1 cellular context compared by ENCODE assay signal in the genomic region with DNA sequence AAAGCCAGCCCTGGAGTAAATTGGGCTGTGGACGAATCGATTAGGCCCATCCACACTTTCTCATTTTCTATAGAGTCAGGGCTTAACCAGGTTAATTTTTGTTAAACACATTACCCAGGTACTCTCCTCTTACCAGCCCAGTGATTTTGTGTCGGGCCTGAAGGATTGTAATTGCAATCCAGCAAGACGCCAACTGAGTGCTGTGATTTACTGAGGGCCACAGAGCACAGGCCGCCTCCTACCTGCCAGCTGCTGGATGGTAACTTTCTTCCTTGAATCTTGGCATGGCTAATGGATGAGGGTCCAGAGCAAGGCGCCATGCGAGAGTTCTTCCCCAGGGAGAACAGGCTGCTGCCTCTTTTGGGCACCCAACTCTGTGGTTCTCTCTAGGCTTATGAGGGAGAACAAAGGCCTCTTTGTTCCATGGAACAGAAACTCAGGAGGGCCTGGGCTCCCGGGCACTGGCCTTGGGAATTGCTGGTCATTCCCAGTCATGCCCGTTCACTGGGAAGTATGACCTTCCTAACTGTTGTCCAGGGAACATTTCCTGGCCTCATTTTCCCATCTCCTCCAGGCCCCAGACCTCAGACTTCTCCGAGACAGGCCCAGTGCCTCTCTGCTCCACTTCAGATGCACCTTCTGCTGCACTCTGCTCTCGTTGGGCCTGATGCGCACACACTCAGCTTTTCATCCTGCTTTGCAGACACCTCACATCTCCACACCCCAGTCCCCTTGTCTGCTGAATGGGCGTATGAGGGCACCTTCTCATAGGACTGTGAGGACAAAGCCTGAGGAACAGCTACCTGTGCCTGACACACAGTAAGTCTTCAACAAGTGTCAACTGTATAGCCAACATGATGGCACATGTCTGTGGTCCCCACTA.
TF ChIP-seq lines count a peak whose summit lies in the region.

No MANE protein-coding gene starts in this region.

TF ChIP-seq in HEK293, 187 proteins besides CTCF, POLR2A, EP300 and RAD21:
- no peak for TF ChIP-seq MYNN (tag by site-specific recombination; IDR thresholded peaks at IDR 0.05; ENCODE audit: borderline replicate concordance)
- 0 out of 2 replicates have a peak, but pooled peaks have one; percentile 19 for TF ChIP-seq SCRT2 (tag by site-specific recombination; IDR thresholded peaks at IDR 0.05)
- 0 out of 2 replicates have a peak, but pooled peaks have one; percentile 10 for TF ChIP-seq SCRT1 (tag by site-specific recombination; IDR thresholded peaks at IDR 0.05; ENCODE audit: borderline replicate concordance)
